In genomic region chr1:59185163-59185855, GRCh38 we compare ENCODE assay signal across 3 cellular contexts.
TF ChIP-seq lines count a peak whose summit lies in the region.

No MANE protein-coding gene starts in this region.

TF ChIP-seq in HEK293, 187 proteins besides CTCF, POLR2A, EP300 and RAD21:
- TF ChIP-seq GLIS2 (tag by site-specific recombination; IDR thresholded peaks at IDR 0.05) (no peak), ZNF48 (tag by site-specific recombination; IDR thresholded peaks at IDR 0.05) (no peak), ZNF768 (tag by site-specific recombination; IDR thresholded peaks at IDR 0.05) (peak; percentile 66), ZIC2 (tag by site-specific recombination; IDR thresholded peaks at IDR 0.05) (peak; percentile 64), PRDM4 (tag by site-specific recombination; IDR thresholded peaks at IDR 0.05) (no peak), ELK4 (IDR thresholded peaks at IDR 0.05; ENCODE audit: borderline replicate concordance, low read depth, low read length) (no peak), MZF1 (tag by site-specific recombination; IDR thresholded peaks at IDR 0.05; ENCODE audit: borderline replicate concordance) (no peak), SP7 (tag by site-specific recombination; IDR thresholded peaks at IDR 0.05) (peak; percentile 28; the same call in 1 of the 2 replicates), ZNF140 (tag by site-specific recombination; IDR thresholded peaks at IDR 0.05) (no peak), ZNF175 (tag by site-specific recombination; IDR thresholded peaks at IDR 0.05) (no peak)
- TF ChIP-seq, protein P1, sequence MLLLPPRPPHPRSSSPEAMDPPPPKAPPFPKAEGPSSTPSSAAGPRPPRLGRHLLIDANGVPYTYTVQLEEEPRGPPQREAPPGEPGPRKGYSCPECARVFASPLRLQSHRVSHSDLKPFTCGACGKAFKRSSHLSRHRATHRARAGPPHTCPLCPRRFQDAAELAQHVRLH (tag by site-specific recombination; IDR thresholded peaks at IDR 0.05) = 0 out of 2 replicates have a peak, but pooled peaks have one; percentile 21

TF ChIP-seq in H1, 55 proteins besides CTCF, POLR2A, EP300 and RAD21:
- TF ChIP-seq RBBP5 (IDR thresholded peaks at IDR 0.05; ENCODE audit: borderline replicate concordance, low read depth, low read length) (no peak), HDAC2 (IDR thresholded peaks at IDR 0.05; ENCODE audit: borderline replicate concordance in 1 of 2, low read depth in 2 of 2, low read length in 2 of 2) (peak in 1 of 2 experiments; percentile 63; a peak in 1 of 4 replicates), KDM1A (IDR thresholded peaks at IDR 0.05; ENCODE audit: borderline replicate concordance, low read length) (peak; percentile 75)

TF ChIP-seq in WTC11, 78 proteins besides CTCF, POLR2A, EP300 and RAD21:
- TF ChIP-seq ZNF423 (CRISPR knock-in tag; IDR thresholded peaks at IDR 0.05) (no peak), HMGA2 (CRISPR knock-in tag; IDR thresholded peaks at IDR 0.05) (no peak), ZNF263 (CRISPR knock-in tag; IDR thresholded peaks at IDR 0.05; ENCODE audit: low read depth) (no peak), ZNF532 (CRISPR knock-in tag; IDR thresholded peaks at IDR 0.05; ENCODE audit: borderline replicate concordance) (no peak), OVOL2 (CRISPR knock-in tag; IDR thresholded peaks at IDR 0.05; ENCODE audit: borderline replicate concordance) (no peak), ZNF281 (CRISPR knock-in tag; IDR thresholded peaks at IDR 0.05) (no peak), JAZF1 (CRISPR knock-in tag; IDR thresholded peaks at IDR 0.05) (no peak), TCF7 (CRISPR knock-in tag; IDR thresholded peaks at IDR 0.05; ENCODE audit: low read depth) (no peak), SOX15 (CRISPR knock-in tag; IDR thresholded peaks at IDR 0.05) (no peak), ZNF416 (CRISPR knock-in tag; IDR thresholded peaks at IDR 0.05) (no peak), NFYB (CRISPR knock-in tag; conservative IDR thresholded peaks at IDR 0.05; ENCODE audit: low read depth) (no peak), ZNF317 (CRISPR knock-in tag; IDR thresholded peaks at IDR 0.05; ENCODE audit: borderline replicate concordance, low read depth) (no peak)
- TF ChIP-seq, protein P2, sequence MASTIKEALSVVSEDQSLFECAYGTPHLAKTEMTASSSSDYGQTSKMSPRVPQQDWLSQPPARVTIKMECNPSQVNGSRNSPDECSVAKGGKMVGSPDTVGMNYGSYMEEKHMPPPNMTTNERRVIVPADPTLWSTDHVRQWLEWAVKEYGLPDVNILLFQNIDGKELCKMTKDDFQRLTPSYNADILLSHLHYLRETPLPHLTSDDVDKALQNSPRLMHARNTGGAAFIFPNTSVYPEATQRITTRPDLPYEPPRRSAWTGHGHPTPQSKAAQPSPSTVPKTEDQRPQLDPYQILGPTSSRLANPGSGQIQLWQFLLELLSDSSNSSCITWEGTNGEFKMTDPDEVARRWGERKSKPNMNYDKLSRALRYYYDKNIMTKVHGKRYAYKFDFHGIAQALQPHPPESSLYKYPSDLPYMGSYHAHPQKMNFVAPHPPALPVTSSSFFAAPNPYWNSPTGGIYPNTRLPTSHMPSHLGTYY (CRISPR knock-in tag; IDR thresholded peaks at IDR 0.05) = no peak
